In genomic region chr14:100038065-100038464, GRCh38 we compare ENCODE assay signal across 24 cellular contexts.
"Had no signal": no experiment of that assay in that cellular context is flagged by ENCODE, and none has a peak within 500 bp of the region (broad histone marks: within the 10 kb centered on the region; RNA-seq: fewer than 3 reads in every experiment).

No MANE protein-coding gene starts in this region.

- H3K27ac ChIP-seq: brain microvascular endothelial cell, RWPE1, SJCRH30 had no signal

- H3K4me3 ChIP-seq: SJCRH30 had no signal

- H3K36me3 Mint-ChIP-seq: activated naive CD8-positive, alpha-beta T cell; WTC11 had no signal

- H3K27me3 Mint-ChIP-seq: activated naive CD8-positive, alpha-beta T cell had no signal

- H3K27ac Mint-ChIP-seq: activated naive CD4-positive, alpha-beta T cell treated with anti-CD3 and anti-CD28 coated beads for 36 hours; activated naive CD8-positive, alpha-beta T cell; T-helper 1 cell treated with Interleukin-12 subunit alpha and Interleukin-12 subunit beta and Interleukin-4 antibody, amounts not matched to agents 30 μg/mL and 1 μg/mL, for 36 hours; WTC11 had no signal

- H3K4me1 Mint-ChIP-seq: WTC11 had no signal

- H3K4me1 ChIP-seq: SJCRH30 had no signal

- ATAC-seq: activated T-cell treated with anti-CD3 and anti-CD28 coated beads, Interleukin-2, amount 50 U/mL, for 4 hours; Panc1; WTC11 had no signal

- DNase-seq: activated CD4-positive, alpha-beta T cell treated with anti-CD3 and anti-CD28 coated beads for 48 hours; activated CD4-positive, alpha-beta T cell treated with anti-CD3 and anti-CD28 coated beads, Interleukin-2, amount 50 U/mL, for 4 hours; activated CD4-positive, CD25-positive, alpha-beta regulatory T cell treated with anti-CD3 and anti-CD28 coated beads, Interleukin-2, amount 50 U/mL, for 72 hours; activated gamma-delta T cell; activated naive CD4-positive, alpha-beta T cell treated with anti-CD3 and anti-CD28 coated beads for 36 hours; activated T-cell treated with anti-CD3 and anti-CD28 coated beads, Interleukin-2, amount 50 U/mL, for 4 hours; brain microvascular endothelial cell; Kasumi-1; KBM-7; NCI-H1048; NCI-H146; NCI-H187 treated with DMSO at 0.1 percent for 48 hours; NCI-H2081 treated with DMSO at 0.1 percent for 48 hours; NCI-H2171; NCI-H2227 treated with DMSO at 0.1 percent for 48 hours; NCI-H446 treated with DMSO at 0.1 percent for 48 hours; NCI-H524 treated with DMSO at 0.1 percent for 48 hours; Right ventricle myocardium superior; SJCRH30 had no signal

- H3K36me3 ChIP-seq: brain microvascular endothelial cell had no signal

- H3K9me3 Mint-ChIP-seq: activated naive CD4-positive, alpha-beta T cell treated with anti-CD3 and anti-CD28 coated beads for 36 hours; activated T-cell treated with anti-CD3 and anti-CD28 coated beads, Interleukin-2, amount 50 U/mL, for 4 hours; T-helper 1 cell treated with Interleukin-12 subunit alpha and Interleukin-12 subunit beta and Interleukin-4 antibody, amounts not matched to agents 30 μg/mL and 1 μg/mL, for 36 hours; WTC11 had no signal

- H3K27me3 ChIP-seq: brain microvascular endothelial cell, SJCRH30 had no signal

- H3K9me3 ChIP-seq: SJCRH30 had no signal

- H3K4me3 Mint-ChIP-seq: activated naive CD4-positive, alpha-beta T cell treated with anti-CD3 and anti-CD28 coated beads for 36 hours; activated naive CD8-positive, alpha-beta T cell; activated T-cell treated with anti-CD3 and anti-CD28 coated beads, Interleukin-2, amount 50 U/mL, for 4 hours; T-helper 1 cell treated with Interleukin-12 subunit alpha and Interleukin-12 subunit beta and Interleukin-4 antibody, amounts not matched to agents 30 μg/mL and 1 μg/mL, for 36 hours; WTC11 had no signal
